8 cellular contexts compared by ENCODE assay signal in the genomic region with DNA sequence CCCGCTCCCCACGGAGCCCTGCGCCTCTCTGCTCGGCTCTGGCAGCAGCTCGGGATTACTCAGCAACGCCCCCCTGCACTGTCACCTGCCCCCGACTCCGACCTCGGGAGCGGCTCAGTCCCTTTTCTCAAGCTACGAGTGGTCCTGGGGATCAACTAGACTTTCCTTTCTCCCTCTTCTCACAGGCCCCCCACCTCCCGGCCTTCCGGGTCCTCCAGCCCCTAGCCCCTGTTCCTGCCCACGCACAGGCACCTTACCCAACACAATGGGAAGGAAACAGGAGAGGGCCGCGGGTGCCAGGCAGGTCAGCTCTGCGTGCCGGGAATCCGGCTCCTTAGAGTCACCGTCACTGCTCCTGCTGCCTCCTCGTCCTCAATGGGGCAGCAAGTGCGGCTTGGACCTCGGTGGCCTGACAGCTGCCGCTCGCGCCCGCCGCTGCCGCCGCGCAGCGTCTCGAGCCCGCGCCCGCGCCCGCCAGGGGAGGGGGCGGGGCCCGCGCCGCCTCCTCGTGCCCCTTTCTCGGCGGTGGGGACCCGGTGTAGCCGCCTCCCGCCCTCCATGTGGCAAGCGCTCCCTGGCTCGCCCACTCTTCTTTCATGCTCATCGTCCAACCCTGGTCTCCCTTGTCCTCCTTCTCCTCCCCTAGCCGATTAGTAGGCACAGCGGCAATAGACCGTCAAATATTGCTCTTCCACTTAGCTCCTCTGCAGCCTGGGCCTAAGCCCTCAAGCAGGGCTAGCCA. TPM values are rescaled to one million over a fixed set of nuclear protein-coding genes. Genes with fewer than 3 reads are reported as not detected.
DNase-seq lines count a peak whose midpoint lies in the region; ATAC-seq and TF ChIP-seq lines count a peak whose summit lies in the region.

A gene with protein sequence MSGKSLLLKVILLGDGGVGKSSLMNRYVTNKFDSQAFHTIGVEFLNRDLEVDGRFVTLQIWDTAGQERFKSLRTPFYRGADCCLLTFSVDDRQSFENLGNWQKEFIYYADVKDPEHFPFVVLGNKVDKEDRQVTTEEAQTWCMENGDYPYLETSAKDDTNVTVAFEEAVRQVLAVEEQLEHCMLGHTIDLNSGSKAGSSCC (minus strand): TSS at position 455 of the 742 bp plus-strand sequence. CDS start 6,473 bp downstream, outside the sequence.

- no peaks in the 10 kb centered on the region for H3K9me3 Mint-ChIP-seq in activated T-helper 2 cell treated with anti-CD3 and anti-CD28 coated beads, Interferon-gamma antibody, Interleukin-2, Interleukin-4, amounts not matched to agents 10 μg/mL and 5 μg/mL and 100 μg/mL, durations not matched to agents 14 hours and 24 hours and 36 hours
- H3K9me3 Mint-ChIP-seq in natural killer cell treated with Interleukin-12 subunit alpha and Interleukin-12 subunit beta and Interleukin-15 and Interleukin-18, amount 100 ng/mL, for 72 hours = no peaks in the 10 kb centered on the region

- H3K27ac ChIP-seq in AG04450 (ENCODE audit: low read depth, low read length) (no peak within 1 kb of the TSS), temporal lobe (ENCODE audit: low read depth, low read length) (peak within 1 kb of the TSS; percentile 40)

- peaks cover 3% of the 10 kb centered on the region for H3K4me1 Mint-ChIP-seq in activated T-helper 2 cell treated with anti-CD3 and anti-CD28 coated beads, Interferon-gamma antibody, Interleukin-2, Interleukin-4, amounts not matched to agents 10 μg/mL and 5 μg/mL and 100 μg/mL, durations not matched to agents 14 hours and 24 hours and 36 hours (ENCODE audit: low read depth)
- peaks cover 5 to 9% of the 10 kb centered on the region in 2 donors for H3K4me1 Mint-ChIP-seq in natural killer cell treated with Interleukin-12 subunit alpha and Interleukin-12 subunit beta and Interleukin-15 and Interleukin-18, amount 100 ng/mL, for 72 hours (ENCODE audit: low read depth in 2 of 2)

- H3K9me3 ChIP-seq in AG04450 (ENCODE audit: control insufficient read depth, insufficient read depth, low read length) = no peaks in the 10 kb centered on the region

- peak; percentile 25 for ATAC-seq in GM18873 (IDR thresholded peaks at IDR 0.05; ENCODE audit: low FRiP score, unreplicated experiment)
- ATAC-seq in HG03159 (IDR thresholded peaks at IDR 0.05; ENCODE audit: unreplicated experiment) = peak; percentile 86
- peak; percentile 82 to 88 for ATAC-seq in natural killer cell treated with Interleukin-12 subunit alpha and Interleukin-12 subunit beta and Interleukin-15 and Interleukin-18, amount 100 ng/mL, for 72 hours

- peak within 1 kb of the TSS; percentile 83 for H3K4me3 Mint-ChIP-seq in activated T-helper 2 cell treated with anti-CD3 and anti-CD28 coated beads, Interferon-gamma antibody, Interleukin-2, Interleukin-4, amounts not matched to agents 10 μg/mL and 5 μg/mL and 100 μg/mL, durations not matched to agents 14 hours and 24 hours and 36 hours (ENCODE audit: low read depth)
- H3K4me3 Mint-ChIP-seq in natural killer cell treated with Interleukin-12 subunit alpha and Interleukin-12 subunit beta and Interleukin-15 and Interleukin-18, amount 100 ng/mL, for 72 hours = peak within 1 kb of the TSS; percentile 89

- CTCF ChIA-PET in AG04450 (lab: Charles Lee) = interaction anchor here (0.6 to 2.2 kb wide), 5 partner anchors 9 to 690 kb away, joined by 4 to 19 read pairs (median 5); no protein-coding TSS in a partner anchor

- POLR2A ChIA-PET in AG04450 (lab: Yijun Ruan, JAX) = no interaction called here

- peaks cover 7% of the 10 kb centered on the region for H3K27me3 ChIP-seq in AG04450 (ENCODE audit: control insufficient read depth, insufficient read depth, low read length)

- H3K27me3 Mint-ChIP-seq in activated T-helper 2 cell treated with anti-CD3 and anti-CD28 coated beads, Interferon-gamma antibody, Interleukin-2, Interleukin-4, amounts not matched to agents 10 μg/mL and 5 μg/mL and 100 μg/mL, durations not matched to agents 14 hours and 24 hours and 36 hours (ENCODE audit: low read depth) = peaks cover 19% of the 10 kb centered on the region
- H3K27me3 Mint-ChIP-seq in natural killer cell treated with Interleukin-12 subunit alpha and Interleukin-12 subunit beta and Interleukin-15 and Interleukin-18, amount 100 ng/mL, for 72 hours = peaks cover 0 to 28% of the 10 kb centered on the region in 2 donors

- no peak for TF ChIP-seq CTCF in AG04450 (IDR thresholded peaks at IDR 0.05; ENCODE audit: low read depth, low read length)
- no peak for TF ChIP-seq CTCF in fibroblast of the aortic adventitia (IDR thresholded peaks at IDR 0.05; ENCODE audit: insufficient read depth, low read length)

- intact Hi-C loops in activated T-helper 2 cell treated with anti-CD3 and anti-CD28 coated beads, Interferon-gamma antibody, Interleukin-2, Interleukin-4, amounts not matched to agents 10 μg/mL and 5 μg/mL and 100 μg/mL, durations not matched to agents 14 hours and 24 hours and 36 hours (cut with micrococcal nuclease) = no loop called here

- no peaks in the 10 kb centered on the region for H3K36me3 Mint-ChIP-seq in activated T-helper 2 cell treated with anti-CD3 and anti-CD28 coated beads, Interferon-gamma antibody, Interleukin-2, Interleukin-4, amounts not matched to agents 10 μg/mL and 5 μg/mL and 100 μg/mL, durations not matched to agents 14 hours and 24 hours and 36 hours (ENCODE audit: low read depth)
- no peaks in the 10 kb centered on the region for H3K36me3 Mint-ChIP-seq in natural killer cell treated with Interleukin-12 subunit alpha and Interleukin-12 subunit beta and Interleukin-15 and Interleukin-18, amount 100 ng/mL, for 72 hours

- peak within 1 kb of the TSS; percentile 45 for H3K27ac Mint-ChIP-seq in activated T-helper 2 cell treated with anti-CD3 and anti-CD28 coated beads, Interferon-gamma antibody, Interleukin-2, Interleukin-4, amounts not matched to agents 10 μg/mL and 5 μg/mL and 100 μg/mL, durations not matched to agents 14 hours and 24 hours and 36 hours
- H3K27ac Mint-ChIP-seq in natural killer cell treated with Interleukin-12 subunit alpha and Interleukin-12 subunit beta and Interleukin-15 and Interleukin-18, amount 100 ng/mL, for 72 hours = peak within 1 kb of the TSS in 1 of 2 donors; percentile 75

- DNase-seq in AG04450 (ENCODE audit: low read depth, low spot score) (no peak), NCI-H524 treated with DMSO at 0.1 percent for 48 hours (lab: John Stamatoyannopoulos, UW) (peak; percentile 27), fibroblast of the aortic adventitia (ENCODE audit: low read depth) (no peak)
- DNase-seq in activated T-helper 2 cell treated with anti-CD3 and anti-CD28 coated beads, Interferon-gamma antibody, Interleukin-2, Interleukin-4, amounts not matched to agents 10 μg/mL and 5 μg/mL and 100 μg/mL, durations not matched to agents 14 hours and 24 hours and 36 hours (ENCODE audit: low spot score) = peak; percentile 34
- peak; percentile 77 for DNase-seq in natural killer cell treated with Interleukin-12 subunit alpha and Interleukin-12 subunit beta and Interleukin-15 and Interleukin-18, amount 100 ng/mL, for 72 hours (ENCODE audit: low spot score)

- H3K4me3 ChIP-seq in AG04450 (ENCODE audit: low read depth, low read length) (peak within 1 kb of the TSS; percentile 64), fibroblast of the aortic adventitia (ENCODE audit: low read depth, low read length) (peak within 1 kb of the TSS; percentile 63)

RNA-seq across cellular contexts. Expression of the gene that starts here (rescaled TPM):
- polyA plus RNA-seq in AG04450 (2011; rRNA removed) = 0.52 and 0.71 TPM in 2 replicates
- polyA minus RNA-seq in AG04450 (2011; rRNA and poly(A)+ RNA removed) = 0.32 and 0.43 TPM in 2 replicates
- total RNA-seq in activated T-helper 2 cell treated with anti-CD3 and anti-CD28 coated beads, Interferon-gamma antibody, Interleukin-2, Interleukin-4, amounts not matched to agents 10 μg/mL and 5 μg/mL and 100 μg/mL, durations not matched to agents 14 hours and 24 hours and 36 hours = 0.55 and 0.62 TPM in 2 replicates
- total RNA-seq in fibroblast of the aortic adventitia (ENCODE audit: low replicate concordance) (1.9 and 2.6 TPM in 2 replicates), temporal lobe (33.2 TPM)
- total RNA-seq in natural killer cell treated with Interleukin-12 subunit alpha and Interleukin-12 subunit beta and Interleukin-15 and Interleukin-18, amount 100 ng/mL, for 72 hours = under 1 TPM; 0.22 to 0.45 TPM

Comparison
In these comparisons a context has a peak if more than half of its experiments do, and no peak if none do; other contexts are left out.
1. Peak in DNase-seq in activated T-helper 2 cell treated with anti-CD3 and anti-CD28 coated beads, Interferon-gamma antibody, Interleukin-2, Interleukin-4, amounts not matched to agents 10 μg/mL and 5 μg/mL and 100 μg/mL, durations not matched to agents 14 hours and 24 hours and 36 hours; RNA of the gene not detected or under 1 TPM.
2. Peak in DNase-seq and ATAC-seq in natural killer cell treated with Interleukin-12 subunit alpha and Interleukin-12 subunit beta and Interleukin-15 and Interleukin-18, amount 100 ng/mL, for 72 hours; RNA of the gene not detected or under 1 TPM.
3. ATAC-seq: peak in every context shown above with its lines; median percentile 86 in HG03159; 85 in natural killer cell treated with Interleukin-12 subunit alpha and Interleukin-12 subunit beta and Interleukin-15 and Interleukin-18, amount 100 ng/mL, for 72 hours; 25 in GM18873.